In the genomic region with DNA sequence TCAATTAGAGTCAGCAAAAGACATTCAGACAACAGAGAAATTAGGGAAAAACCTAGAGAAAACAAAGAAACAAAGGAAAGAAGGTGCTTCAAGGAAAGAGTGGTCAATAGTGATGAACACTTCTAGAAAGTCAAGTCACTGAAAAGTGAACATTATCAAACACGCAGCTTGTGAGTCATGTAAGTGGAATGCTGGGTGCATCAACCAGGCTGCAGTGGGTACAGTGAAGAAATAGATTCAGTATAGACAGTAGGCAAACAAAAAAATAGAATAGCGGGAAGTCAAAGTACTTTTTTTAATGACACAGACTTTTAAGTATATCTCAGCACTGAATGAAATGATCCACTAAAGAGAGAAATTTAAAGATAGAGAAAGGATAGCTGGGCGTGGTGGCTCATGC, we compare ENCODE assay signal across 16 cellular contexts.
A peak's percentile ranks its signal among the peaks of the same experiment; 100 is the strongest.
DNase-seq lines count a peak whose midpoint lies in the region; ATAC-seq, FAIRE-seq and TF ChIP-seq lines count a peak whose summit lies in the region.
"Had no signal": no experiment of that assay in that cellular context is flagged by ENCODE, and none has a peak within 500 bp of the region (broad histone marks: within the 10 kb centered on the region; RNA-seq: fewer than 3 reads in every experiment).

No MANE protein-coding gene starts in this region.

- H3K4me3 Mint-ChIP-seq in Calu3 (ENCODE audit: low read depth, unreplicated experiment) (no peak overlapping the region), endodermal cell (no peak overlapping the region), H9 (no peak overlapping the region)
- H3K4me3 Mint-ChIP-seq: nephron progenitor cell; T-helper 1 cell treated with Interleukin-12 subunit alpha and Interleukin-12 subunit beta and Interleukin-4 antibody, amounts not matched to agents 30 μg/mL and 1 μg/mL, for 36 hours had no signal

- H3K36me3 ChIP-seq in bronchial epithelial cell (ENCODE audit: control insufficient read depth, insufficient read depth, low read length): no peaks in the 10 kb centered on the region
- no peaks in the 10 kb centered on the region for H3K36me3 ChIP-seq in endodermal cell (ENCODE audit: control insufficient read depth, insufficient read depth, low read length)
- H3K36me3 ChIP-seq: BLaER1 had no signal

- no peak overlapping the region for H2AFZ ChIP-seq in H9 (ENCODE audit: low read length)

- no peak overlapping the region for H2AK5ac ChIP-seq in H9 (ENCODE audit: insufficient read length, low read length)

- H3K4me1 Mint-ChIP-seq in Calu3 (ENCODE audit: low read depth, unreplicated experiment) (peaks cover 9% of the 10 kb centered on the region), endodermal cell (peaks cover 8% of the 10 kb centered on the region), H9 (no peaks in the 10 kb centered on the region)
- H3K4me1 Mint-ChIP-seq: nephron progenitor cell had no signal

- no peaks in the 10 kb centered on the region for H3K36me3 Mint-ChIP-seq in Calu3 (ENCODE audit: insufficient read depth, unreplicated experiment)
- H3K36me3 Mint-ChIP-seq in endodermal cell (ENCODE audit: low read depth): no peaks in the 10 kb centered on the region
- H3K36me3 Mint-ChIP-seq in H9 (ENCODE audit: insufficient read depth in 1 of 3, low read depth in 3 of 3): no peaks in the 10 kb centered on the region

- no peak overlapping the region for H3K4ac ChIP-seq in H9 (ENCODE audit: low read depth, low read length)

- H3T11ph ChIP-seq in H9 (ENCODE audit: low read length): no peak overlapping the region

- no peak overlapping the region for H3K14ac ChIP-seq in H9 (ENCODE audit: insufficient read depth, low read length)

- H2BK5ac ChIP-seq in H9 (ENCODE audit: insufficient read length, low read length): no peak overlapping the region

- H3K9me3 ChIP-seq in endodermal cell (ENCODE audit: control insufficient read depth, low read length) (no peaks in the 10 kb centered on the region), H9 (ENCODE audit: control insufficient read depth, low read depth, low read length) (no peaks in the 10 kb centered on the region)
- H3K9me3 ChIP-seq: BLaER1, body of pancreas had no signal

- CTCF ChIA-PET in Calu3 (lab: Charles Lee): no interaction called here

- no peaks in the 10 kb centered on the region for H3K27me3 ChIP-seq in bronchial epithelial cell (ENCODE audit: control insufficient read depth, insufficient read depth, low read length)
- no peaks in the 10 kb centered on the region for H3K27me3 ChIP-seq in endodermal cell (ENCODE audit: control insufficient read depth, insufficient read depth, low read length, poor library complexity, severe bottlenecking)
- no peaks in the 10 kb centered on the region for H3K27me3 ChIP-seq in H9 (ENCODE audit: insufficient read depth, low read length)
- H3K27me3 ChIP-seq: BLaER1, body of pancreas had no signal

- no TSS peak for BruUV-seq in Calu3 (replicated peaks; lab: Mats Ljungman, UMichigan)

- no peaks in the 10 kb centered on the region for H3K4me1 ChIP-seq in endodermal cell (ENCODE audit: control insufficient read depth, insufficient read depth, low read length)
- H3K4me1 ChIP-seq in H9 (ENCODE audit: insufficient read depth, low read length): no peaks in the 10 kb centered on the region

- H3K23me2 ChIP-seq in H9 (ENCODE audit: insufficient read length, low read depth, low read length, poor library complexity, severe bottlenecking): no peaks in the 10 kb centered on the region

- WGBS in endodermal cell (ENCODE audit: insufficient coverage in 1 of 2, insufficient read length in 1 of 2), 2 experiments: 0 to 65% methylated on average over 1 to 3 of the region's 3 CpGs
- WGBS in H9 (ENCODE audit: extremely low coverage, insufficient read length, low lambda C conversion rate): no CpG with 5 or more reads among the region's 3 CpGs

- H3K79me2 ChIP-seq in H9 (ENCODE audit: insufficient read depth, low read length): no peaks in the 10 kb centered on the region

- intact Hi-C loops in Calu3 (cut with micrococcal nuclease; ENCODE audit: unreplicated experiment): no loop called here

- H3K4me3 ChIP-seq in bronchial epithelial cell (ENCODE audit: low read depth, low read length) (no peak overlapping the region), endodermal cell (ENCODE audit: low read length) (no peak overlapping the region)
- H3K4me3 ChIP-seq: BLaER1, body of pancreas had no signal

- DNase-seq in Calu3: peak; percentile 8
- DNase-seq in M059J (ENCODE audit: low read depth): peak; percentile 80
- DNase-seq in bronchial epithelial cell (ENCODE audit: low read depth): peak; percentile 82
- peak; percentile 73 for DNase-seq in kidney tubule cell (ENCODE audit: low spot score)
- no peak for DNase-seq in endodermal cell
- no peak for DNase-seq in H9
- DNase-seq: activated CD4-positive, alpha-beta T cell treated with anti-CD3 and anti-CD28 coated beads, Interleukin-2, amount 50 U/mL, for 1 hour; body of pancreas; left ventricle myocardium superior; nephron progenitor cell; stimulated activated naive CD4-positive, alpha-beta T cell treated with Interleukin-2 at 50 U/mL for 16 hours had no signal

- no peaks in the 10 kb centered on the region for H4K20me1 ChIP-seq in H9 (ENCODE audit: control insufficient read depth, insufficient read depth, insufficient read length)
- H4K20me1 ChIP-seq: BLaER1 had no signal

- H3K56ac ChIP-seq in H9 (ENCODE audit: insufficient read length, low read depth, low read length): no peak overlapping the region

- no peak overlapping the region for H3K23ac ChIP-seq in H9 (ENCODE audit: insufficient read length, low read depth, low read length)

- FAIRE-seq in bronchial epithelial cell (lab: Jason Lieb, UNC): no peak

- H2BK20ac ChIP-seq in H9 (ENCODE audit: low read depth, low read length, poor library complexity, severe bottlenecking): no peak overlapping the region

- H3K9me3 Mint-ChIP-seq in Calu3 (ENCODE audit: low read depth, unreplicated experiment) (no peaks in the 10 kb centered on the region), endodermal cell (no peaks in the 10 kb centered on the region), H9 (no peaks in the 10 kb centered on the region)
- H3K9me3 Mint-ChIP-seq: nephron progenitor cell; T-helper 1 cell treated with Interleukin-12 subunit alpha and Interleukin-12 subunit beta and Interleukin-4 antibody, amounts not matched to agents 30 μg/mL and 1 μg/mL, for 36 hours had no signal

- H3K27ac ChIP-seq in endodermal cell (ENCODE audit: low read depth, low read length): no peak overlapping the region
- H3K27ac ChIP-seq in H9 (ENCODE audit: insufficient read length, low read depth, low read length): no peak overlapping the region
- H3K27ac ChIP-seq: BLaER1, body of pancreas had no signal

- no peak overlapping the region for H2BK120ac ChIP-seq in H9 (ENCODE audit: low read depth, low read length, poor library complexity, severe bottlenecking)

- H3K79me1 ChIP-seq in H9 (ENCODE audit: insufficient read depth, low read depth, low read length, poor library complexity, severe bottlenecking): no peaks in the 10 kb centered on the region

- no peak overlapping the region for H4K5ac ChIP-seq in H9 (ENCODE audit: insufficient read length, low read depth, low read length)

- no peak overlapping the region for H2BK15ac ChIP-seq in H9 (ENCODE audit: low read depth, low read length)

- H3K9ac ChIP-seq in endodermal cell (ENCODE audit: extremely low read depth, low read length, poor library complexity, severe bottlenecking) (no peak overlapping the region), H9 (ENCODE audit: extremely low read depth, insufficient read length, low read length) (no peak overlapping the region)
- H3K9ac ChIP-seq: BLaER1 had no signal

- no peak overlapping the region for H3K18ac ChIP-seq in H9 (ENCODE audit: insufficient read length, low read depth, low read length)

- H3K27ac Mint-ChIP-seq in Calu3 (ENCODE audit: unreplicated experiment): no peak overlapping the region
- no peak overlapping the region for H3K27ac Mint-ChIP-seq in endodermal cell
- H3K27ac Mint-ChIP-seq in H9: no peak overlapping the region
- H3K27ac Mint-ChIP-seq: nephron progenitor cell; T-helper 1 cell treated with Interleukin-12 subunit alpha and Interleukin-12 subunit beta and Interleukin-4 antibody, amounts not matched to agents 30 μg/mL and 1 μg/mL, for 36 hours had no signal

- no peak overlapping the region for H4K8ac ChIP-seq in H9 (replicated peaks; ENCODE audit: insufficient read length, low read depth, low read length)

- H2BK12ac ChIP-seq in H9 (ENCODE audit: insufficient read length, low read depth, low read length): no peak overlapping the region

- TF ChIP-seq CTCF in Calu3 (IDR thresholded peaks at IDR 0.05; ENCODE audit: unreplicated experiment) (no peak), bronchial epithelial cell (IDR thresholded peaks at IDR 0.05; ENCODE audit: insufficient read depth, low read length, severe bottlenecking) (no peak), endodermal cell (conservative IDR thresholded peaks at IDR 0.05) (no peak), H9 (conservative IDR thresholded peaks at IDR 0.05) (no peak)

- H3K27me3 Mint-ChIP-seq in Calu3 (ENCODE audit: unreplicated experiment) (no peaks in the 10 kb centered on the region), endodermal cell (ENCODE audit: insufficient read depth) (no peaks in the 10 kb centered on the region), H9 (ENCODE audit: low read depth) (no peaks in the 10 kb centered on the region)

- no peak for ATAC-seq in GM21526 (IDR thresholded peaks at IDR 0.05; ENCODE audit: low FRiP score, unreplicated experiment)
- no peak for ATAC-seq in HG03095 (IDR thresholded peaks at IDR 0.05; ENCODE audit: unreplicated experiment)
- ATAC-seq: body of pancreas, left ventricle myocardium superior, sciatic nerve had no signal

- H4K91ac ChIP-seq in H9 (ENCODE audit: insufficient read length, low read depth, low read length): no peak overlapping the region

- no peak overlapping the region for H3K4me2 ChIP-seq in H9 (ENCODE audit: insufficient read depth, insufficient read length, low read length)
- H3K4me2 ChIP-seq: BLaER1 had no signal

Comparison
In these comparisons a context has a peak if more than half of its experiments do, and no peak if none do; other contexts are left out.
1. DNase-seq: peak in Calu3 (single experiment), M059J (single experiment), bronchial epithelial cell (single experiment) and kidney tubule cell (single experiment); none in endodermal cell (single experiment) and H9 (single experiment).